ENCODE assay signal across 25 cellular contexts in genomic region chr11:130439160-130439519, GRCh38. TPM values are rescaled to one million over a fixed set of nuclear protein-coding genes. Genes with fewer than 3 reads are reported as not detected.
DNase-seq lines count a peak whose midpoint lies in the region; ATAC-seq and TF ChIP-seq lines count a peak whose summit lies in the region.
"Had no signal": no experiment of that assay in that cellular context is flagged by ENCODE, and none has a peak within 500 bp of the region (broad histone marks: within the 10 kb centered on the region; RNA-seq: fewer than 3 reads in every experiment).

No MANE protein-coding gene starts in this region.

- ATAC-seq in activated CD8-positive, alpha-beta T cell treated with anti-CD3 and anti-CD28 coated beads for 36 hours: peak; percentile 68
- peak; percentile 66 for ATAC-seq in stimulated activated effector memory CD8-positive, alpha-beta T cell treated with anti-CD3 and anti-CD28 coated beads, Interleukin-12 subunit alpha, Interleukin-12 subunit beta, amount 100 ng/mL, for 72 hours
- ATAC-seq in lower lobe of right lung (no peak), HG03354 (IDR thresholded peaks at IDR 0.05; ENCODE audit: poor library complexity, severe bottlenecking, unreplicated experiment) (no peak)
- ATAC-seq: left cardiac atrium, mucosa of descending colon, WTC11 had no signal

- peaks cover 9% of the 10 kb centered on the region for H3K4me1 Mint-ChIP-seq in activated naive CD4-positive, alpha-beta T cell treated with anti-CD3 and anti-CD28 coated beads for 36 hours (ENCODE audit: low read depth)
- H3K4me1 Mint-ChIP-seq in activated CD8-positive, alpha-beta T cell treated with anti-CD3 and anti-CD28 coated beads for 36 hours (ENCODE audit: low read depth): peaks cover 10% of the 10 kb centered on the region
- peaks cover 21% of the 10 kb centered on the region for H3K4me1 Mint-ChIP-seq in stimulated activated effector memory CD8-positive, alpha-beta T cell treated with anti-CD3 and anti-CD28 coated beads, Interleukin-12 subunit alpha, Interleukin-12 subunit beta, amount 100 ng/mL, for 72 hours
- H3K4me1 Mint-ChIP-seq: H9, WTC11 had no signal

- H3K4me3 Mint-ChIP-seq in activated naive CD4-positive, alpha-beta T cell treated with anti-CD3 and anti-CD28 coated beads for 36 hours: no peak overlapping the region
- no peak overlapping the region for H3K4me3 Mint-ChIP-seq in activated CD8-positive, alpha-beta T cell treated with anti-CD3 and anti-CD28 coated beads for 36 hours
- H3K4me3 Mint-ChIP-seq in stimulated activated effector memory CD8-positive, alpha-beta T cell treated with anti-CD3 and anti-CD28 coated beads, Interleukin-12 subunit alpha, Interleukin-12 subunit beta, amount 100 ng/mL, for 72 hours: peak overlapping the region; percentile 3
- H3K4me3 Mint-ChIP-seq: H9, WTC11 had no signal

- H3K9me3 ChIP-seq in lower lobe of right lung: no peaks in the 10 kb centered on the region
- H3K9me3 ChIP-seq: mucosa of descending colon, ovary had no signal

- no peak overlapping the region for H3K4me3 ChIP-seq in lower lobe of right lung
- H3K4me3 ChIP-seq: mucosa of descending colon, ovary had no signal

- H3K4me1 ChIP-seq in lower lobe of right lung: peaks cover 4% of the 10 kb centered on the region
- H3K4me1 ChIP-seq: Caco-2 had no signal

- in situ Hi-C loops in KBM-7 (cut with MboI; ENCODE audit: low pct_unique_long_range_greater_than_20kb, low sequenced_read_pairs): loop anchor here (25.0 kb wide), 1 partner anchor 423 kb away; no protein-coding TSS in a partner anchor

- no peaks in the 10 kb centered on the region for H3K36me3 ChIP-seq in lower lobe of right lung
- H3K36me3 ChIP-seq: ovary had no signal

- H3K27ac Mint-ChIP-seq in activated naive CD4-positive, alpha-beta T cell treated with anti-CD3 and anti-CD28 coated beads for 36 hours: peak overlapping the region; percentile 37
- H3K27ac Mint-ChIP-seq in activated CD8-positive, alpha-beta T cell treated with anti-CD3 and anti-CD28 coated beads for 36 hours: peak overlapping the region; percentile 75
- peak overlapping the region; percentile 50 for H3K27ac Mint-ChIP-seq in stimulated activated effector memory CD8-positive, alpha-beta T cell treated with anti-CD3 and anti-CD28 coated beads, Interleukin-12 subunit alpha, Interleukin-12 subunit beta, amount 100 ng/mL, for 72 hours
- H3K27ac Mint-ChIP-seq: H9, WTC11 had no signal

- H3K36me3 Mint-ChIP-seq in activated naive CD4-positive, alpha-beta T cell treated with anti-CD3 and anti-CD28 coated beads for 36 hours (ENCODE audit: low read depth): no peaks in the 10 kb centered on the region
- H3K36me3 Mint-ChIP-seq in activated CD8-positive, alpha-beta T cell treated with anti-CD3 and anti-CD28 coated beads for 36 hours (ENCODE audit: low read depth): no peaks in the 10 kb centered on the region
- no peaks in the 10 kb centered on the region for H3K36me3 Mint-ChIP-seq in stimulated activated effector memory CD8-positive, alpha-beta T cell treated with anti-CD3 and anti-CD28 coated beads, Interleukin-12 subunit alpha, Interleukin-12 subunit beta, amount 100 ng/mL, for 72 hours
- H3K36me3 Mint-ChIP-seq: WTC11 had no signal

- CTCF ChIA-PET in activated naive CD4-positive, alpha-beta T cell treated with anti-CD3 and anti-CD28 coated beads for 36 hours (lab: Charles Lee): interaction anchor here (2.0 kb wide), 1 partner anchor 423 kb away, joined by 5 read pairs; no protein-coding TSS in a partner anchor
- CTCF ChIA-PET in activated CD8-positive, alpha-beta T cell treated with anti-CD3 and anti-CD28 coated beads for 36 hours (lab: Charles Lee): interaction anchor here (0.6 to 10.6 kb wide), 2 partner anchors 227 to 421 kb away, joined by 3 to 279 read pairs; no protein-coding TSS in a partner anchor

- H3K9me3 Mint-ChIP-seq in activated naive CD4-positive, alpha-beta T cell treated with anti-CD3 and anti-CD28 coated beads for 36 hours: no peaks in the 10 kb centered on the region
- H3K9me3 Mint-ChIP-seq in activated CD8-positive, alpha-beta T cell treated with anti-CD3 and anti-CD28 coated beads for 36 hours: no peaks in the 10 kb centered on the region
- no peaks in the 10 kb centered on the region for H3K9me3 Mint-ChIP-seq in stimulated activated effector memory CD8-positive, alpha-beta T cell treated with anti-CD3 and anti-CD28 coated beads, Interleukin-12 subunit alpha, Interleukin-12 subunit beta, amount 100 ng/mL, for 72 hours
- H3K9me3 Mint-ChIP-seq: H9 had no signal

- H3K27me3 ChIP-seq in lower lobe of right lung (ENCODE audit: low read depth): no peaks in the 10 kb centered on the region
- H3K27me3 ChIP-seq: ovary had no signal

- no peak overlapping the region for H3K27ac ChIP-seq in lower lobe of right lung
- H3K27ac ChIP-seq: ovary had no signal

- intact Hi-C loops in activated naive CD4-positive, alpha-beta T cell treated with anti-CD3 and anti-CD28 coated beads for 36 hours (cut with micrococcal nuclease): loop anchor here (5.0 to 10.0 kb wide), 2 partner anchors 86 to 193 kb away; no protein-coding TSS in a partner anchor
- intact Hi-C loops in activated CD8-positive, alpha-beta T cell treated with anti-CD3 and anti-CD28 coated beads for 36 hours (cut with micrococcal nuclease): no loop called here
- intact Hi-C loops in lower lobe of right lung (cut with DNase I): no loop called here

- no peak for TF ChIP-seq CTCF in activated CD8-positive, alpha-beta T cell treated with anti-CD3 and anti-CD28 coated beads for 36 hours (IDR thresholded peaks at IDR 0.05)
- no peak for TF ChIP-seq CTCF in lower lobe of right lung (IDR thresholded peaks at IDR 0.05)

- peak; percentile 42 for DNase-seq in activated naive CD4-positive, alpha-beta T cell treated with anti-CD3 and anti-CD28 coated beads for 36 hours
- no peak for DNase-seq in activated naive CD4-positive, alpha-beta T cell treated with anti-CD3 and anti-CD28 coated beads, Interleukin-2, amount 50 U/mL, for 16 hours
- peak; percentile 78 for DNase-seq in KBM-7
- peak; percentile 56 for DNase-seq in activated CD8-positive, alpha-beta T cell treated with anti-CD3 and anti-CD28 coated beads for 36 hours
- DNase-seq in stimulated activated effector memory CD8-positive, alpha-beta T cell treated with anti-CD3 and anti-CD28 coated beads, Interleukin-12 subunit alpha, Interleukin-12 subunit beta, amount 100 ng/mL, for 72 hours (ENCODE audit: low spot score in 2 of 2): no peak
- no peak for DNase-seq in SHP77 treated with DMSO at 0.1 percent for 48 hours (lab: John Stamatoyannopoulos, UW)
- DNase-seq in lower lobe of right lung: no peak
- DNase-seq: activated T-cell treated with anti-CD3 and anti-CD28 coated beads for 4 hours; amniotic stem cell; Caco-2; central memory CD4-positive, alpha-beta T cell; effector memory CD4-positive, alpha-beta T cell; H9; hippocampal formation; left cardiac atrium; mucosa of descending colon; NCI-H2107; NCI-H69; ovary; stimulated activated CD4-positive, alpha-beta T cell treated with anti-CD3 and anti-CD28 coated beads, Interleukin-2, amount 100 ng/mL, for 48 hours; SW 1271 had no signal

- H3K27me3 Mint-ChIP-seq in activated naive CD4-positive, alpha-beta T cell treated with anti-CD3 and anti-CD28 coated beads for 36 hours (ENCODE audit: low read depth): peaks cover 3% of the 10 kb centered on the region
- peaks cover 2% of the 10 kb centered on the region for H3K27me3 Mint-ChIP-seq in activated CD8-positive, alpha-beta T cell treated with anti-CD3 and anti-CD28 coated beads for 36 hours

- POLR2A ChIA-PET in activated CD8-positive, alpha-beta T cell treated with anti-CD3 and anti-CD28 coated beads for 36 hours (lab: Charles Lee): no interaction called here

RNA-seq across cellular contexts. Expression of gene ADAMTS15, which starts 9.3 kb away (rescaled TPM):
- not detected for total RNA-seq in activated naive CD4-positive, alpha-beta T cell treated with anti-CD3 and anti-CD28 coated beads for 36 hours
- total RNA-seq in activated CD8-positive, alpha-beta T cell treated with anti-CD3 and anti-CD28 coated beads for 36 hours: not detected
- total RNA-seq in lower lobe of right lung: 8.4 TPM

RNA-seq across cellular contexts. Expression of gene ADAMTS8, which starts 10.7 kb away (rescaled TPM):
- total RNA-seq in activated naive CD4-positive, alpha-beta T cell treated with anti-CD3 and anti-CD28 coated beads for 36 hours: not detected
- total RNA-seq in activated CD8-positive, alpha-beta T cell treated with anti-CD3 and anti-CD28 coated beads for 36 hours: not detected
- 23.0 TPM for total RNA-seq in lower lobe of right lung
- total RNA-seq: Caco-2, HT1080, RPMI7951 had no signal

Comparison
In these comparisons a context has a peak if more than half of its experiments do, and no peak if none do; other contexts are left out.
1. DNase-seq: peak in activated naive CD4-positive, alpha-beta T cell treated with anti-CD3 and anti-CD28 coated beads for 36 hours (single experiment), KBM-7 (single experiment) and activated CD8-positive, alpha-beta T cell treated with anti-CD3 and anti-CD28 coated beads for 36 hours (single experiment); none in activated naive CD4-positive, alpha-beta T cell treated with anti-CD3 and anti-CD28 coated beads, Interleukin-2, amount 50 U/mL, for 16 hours (single experiment), stimulated activated effector memory CD8-positive, alpha-beta T cell treated with anti-CD3 and anti-CD28 coated beads, Interleukin-12 subunit alpha, Interleukin-12 subunit beta, amount 100 ng/mL, for 72 hours (0 of 2), SHP77 treated with DMSO at 0.1 percent for 48 hours (single experiment) and lower lobe of right lung (single experiment).
2. ATAC-seq: peak in activated CD8-positive, alpha-beta T cell treated with anti-CD3 and anti-CD28 coated beads for 36 hours (single experiment) and stimulated activated effector memory CD8-positive, alpha-beta T cell treated with anti-CD3 and anti-CD28 coated beads, Interleukin-12 subunit alpha, Interleukin-12 subunit beta, amount 100 ng/mL, for 72 hours (single experiment); none in lower lobe of right lung (0 of 2) and HG03354 (single experiment).
3. RNA of gene ADAMTS8, which starts 10.7 kb away (total RNA-seq): 23.0 TPM in lower lobe of right lung (single experiment); not detected in activated naive CD4-positive, alpha-beta T cell treated with anti-CD3 and anti-CD28 coated beads for 36 hours and not detected in activated CD8-positive, alpha-beta T cell treated with anti-CD3 and anti-CD28 coated beads for 36 hours; every median in the first group is over 10 times any median in the second.
4. Peak in every context shown above with its lines, with median percentiles within 50 percentile points of each other: H3K27ac Mint-ChIP-seq.